2 cellular contexts compared by ENCODE assay signal in the genomic region with DNA sequence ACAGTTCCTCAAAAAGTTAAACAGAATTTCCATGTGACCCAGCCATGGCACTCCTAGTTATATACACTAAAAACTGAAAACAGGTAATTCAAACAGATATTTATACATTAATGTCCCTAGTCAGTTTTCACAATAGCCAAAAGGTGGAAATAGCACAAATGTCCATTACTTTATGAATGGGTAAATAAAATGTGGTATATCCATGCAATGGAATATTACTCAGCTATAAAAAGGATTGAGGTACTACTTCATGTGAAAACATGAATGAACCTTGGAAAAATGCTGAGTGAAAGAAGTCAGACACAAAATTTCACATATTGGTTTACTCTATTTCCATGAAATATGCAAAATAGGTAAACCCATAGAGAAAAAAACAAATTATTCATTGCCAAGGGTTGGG.
TF ChIP-seq lines count a peak whose summit lies in the region.

No MANE protein-coding gene starts in this region.

TF ChIP-seq in SK-N-SH treated with all-trans-retinoic acid at 6 μM for 48 hours, 23 proteins besides CTCF, POLR2A, EP300 and RAD21 (continued from another document):
- TF ChIP-seq ZNF70 (CRISPR knock-in tag; IDR thresholded peaks at IDR 0.05) (no peak), ZC3H10 (CRISPR knock-in tag; IDR thresholded peaks at IDR 0.05) (no peak)

TF ChIP-seq in SK-N-SH, 30 proteins besides CTCF, POLR2A, EP300 and RAD21 (continued from another document):
- TF ChIP-seq, protein P1, sequence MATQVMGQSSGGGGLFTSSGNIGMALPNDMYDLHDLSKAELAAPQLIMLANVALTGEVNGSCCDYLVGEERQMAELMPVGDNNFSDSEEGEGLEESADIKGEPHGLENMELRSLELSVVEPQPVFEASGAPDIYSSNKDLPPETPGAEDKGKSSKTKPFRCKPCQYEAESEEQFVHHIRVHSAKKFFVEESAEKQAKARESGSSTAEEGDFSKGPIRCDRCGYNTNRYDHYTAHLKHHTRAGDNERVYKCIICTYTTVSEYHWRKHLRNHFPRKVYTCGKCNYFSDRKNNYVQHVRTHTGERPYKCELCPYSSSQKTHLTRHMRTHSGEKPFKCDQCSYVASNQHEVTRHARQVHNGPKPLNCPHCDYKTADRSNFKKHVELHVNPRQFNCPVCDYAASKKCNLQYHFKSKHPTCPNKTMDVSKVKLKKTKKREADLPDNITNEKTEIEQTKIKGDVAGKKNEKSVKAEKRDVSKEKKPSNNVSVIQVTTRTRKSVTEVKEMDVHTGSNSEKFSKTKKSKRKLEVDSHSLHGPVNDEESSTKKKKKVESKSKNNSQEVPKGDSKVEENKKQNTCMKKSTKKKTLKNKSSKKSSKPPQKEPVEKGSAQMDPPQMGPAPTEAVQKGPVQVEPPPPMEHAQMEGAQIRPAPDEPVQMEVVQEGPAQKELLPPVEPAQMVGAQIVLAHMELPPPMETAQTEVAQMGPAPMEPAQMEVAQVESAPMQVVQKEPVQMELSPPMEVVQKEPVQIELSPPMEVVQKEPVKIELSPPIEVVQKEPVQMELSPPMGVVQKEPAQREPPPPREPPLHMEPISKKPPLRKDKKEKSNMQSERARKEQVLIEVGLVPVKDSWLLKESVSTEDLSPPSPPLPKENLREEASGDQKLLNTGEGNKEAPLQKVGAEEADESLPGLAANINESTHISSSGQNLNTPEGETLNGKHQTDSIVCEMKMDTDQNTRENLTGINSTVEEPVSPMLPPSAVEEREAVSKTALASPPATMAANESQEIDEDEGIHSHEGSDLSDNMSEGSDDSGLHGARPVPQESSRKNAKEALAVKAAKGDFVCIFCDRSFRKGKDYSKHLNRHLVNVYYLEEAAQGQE (IDR thresholded peaks at IDR 0.05; ENCODE audit: low read depth, low read length): no peak
- TF ChIP-seq, protein P2, sequence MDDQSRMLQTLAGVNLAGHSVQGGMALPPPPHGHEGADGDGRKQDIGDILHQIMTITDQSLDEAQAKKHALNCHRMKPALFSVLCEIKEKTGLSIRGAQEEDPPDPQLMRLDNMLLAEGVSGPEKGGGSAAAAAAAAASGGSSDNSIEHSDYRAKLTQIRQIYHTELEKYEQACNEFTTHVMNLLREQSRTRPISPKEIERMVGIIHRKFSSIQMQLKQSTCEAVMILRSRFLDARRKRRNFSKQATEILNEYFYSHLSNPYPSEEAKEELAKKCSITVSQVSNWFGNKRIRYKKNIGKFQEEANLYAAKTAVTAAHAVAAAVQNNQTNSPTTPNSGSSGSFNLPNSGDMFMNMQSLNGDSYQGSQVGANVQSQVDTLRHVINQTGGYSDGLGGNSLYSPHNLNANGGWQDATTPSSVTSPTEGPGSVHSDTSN (IDR thresholded peaks at IDR 0.05): no peak
- TF ChIP-seq TEAD4 (IDR thresholded peaks at IDR 0.05; ENCODE audit: borderline replicate concordance, insufficient read depth): no peak
- TF ChIP-seq, protein P3, sequence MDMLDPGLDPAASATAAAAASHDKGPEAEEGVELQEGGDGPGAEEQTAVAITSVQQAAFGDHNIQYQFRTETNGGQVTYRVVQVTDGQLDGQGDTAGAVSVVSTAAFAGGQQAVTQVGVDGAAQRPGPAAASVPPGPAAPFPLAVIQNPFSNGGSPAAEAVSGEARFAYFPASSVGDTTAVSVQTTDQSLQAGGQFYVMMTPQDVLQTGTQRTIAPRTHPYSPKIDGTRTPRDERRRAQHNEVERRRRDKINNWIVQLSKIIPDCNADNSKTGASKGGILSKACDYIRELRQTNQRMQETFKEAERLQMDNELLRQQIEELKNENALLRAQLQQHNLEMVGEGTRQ (IDR thresholded peaks at IDR 0.05; ENCODE audit: borderline replicate concordance, low read depth, low read length): no peak
